Comparison of ENCODE assay signal across 1 cellular context in genomic region chr2:85741811-85742507, GRCh38.
TF ChIP-seq lines count a peak whose summit lies in the region.

No MANE protein-coding gene starts in this region.

TF ChIP-seq in A549, 52 proteins besides CTCF, POLR2A, EP300 and RAD21 (continued from another document):
- TF ChIP-seq REST (IDR thresholded peaks at IDR 0.05) (no peak), GATA3 (IDR thresholded peaks at IDR 0.05; ENCODE audit: borderline replicate concordance) (peak; percentile 92), BHLHE40 (IDR thresholded peaks at IDR 0.05; ENCODE audit: low read depth, low read length) (peak; percentile 52; the same call in 1 of the 2 replicates), MAX (IDR thresholded peaks at IDR 0.05) (peak; percentile 89), SREBF2 (IDR thresholded peaks at IDR 0.05) (no peak), RARB (CRISPR knock-in tag; IDR thresholded peaks at IDR 0.05) (peak; percentile 97), FOXS1 (CRISPR knock-in tag; IDR thresholded peaks at IDR 0.05) (0 out of 2 replicates have a peak, but pooled peaks have one; percentile 31)
TF ChIP-seq in A549: peak in this region for 18.
